ENCODE assay signal across 26 cellular contexts in the genomic region with DNA sequence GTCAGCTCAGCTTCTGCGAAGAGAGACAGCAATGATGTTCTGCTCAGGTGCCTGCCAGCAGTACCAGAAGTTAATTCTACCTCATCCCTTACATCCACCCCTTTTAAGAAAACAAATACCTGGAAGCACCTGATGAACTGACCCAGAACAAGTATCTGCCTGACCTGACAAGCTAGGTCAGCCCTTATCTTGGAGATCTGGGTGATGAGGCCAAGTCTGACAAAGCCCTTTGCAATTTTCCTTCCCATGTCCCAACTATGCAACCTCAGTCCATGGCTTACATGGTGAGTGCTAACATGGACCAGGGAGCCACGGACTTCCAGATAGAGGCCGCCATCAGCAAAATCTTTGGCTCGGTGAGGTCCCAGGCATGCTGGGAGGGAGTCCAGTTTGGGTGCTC. TPM values are rescaled to one million over a fixed set of nuclear protein-coding genes. Genes with fewer than 3 reads are reported as not detected.
DNase-seq lines count a peak whose midpoint lies in the region; FAIRE-seq and TF ChIP-seq lines count a peak whose summit lies in the region.
"Had no signal": no experiment of that assay in that cellular context is flagged by ENCODE, and none has a peak within 500 bp of the region (broad histone marks: within the 10 kb centered on the region; RNA-seq: fewer than 3 reads in every experiment).

No MANE protein-coding gene starts in this region.

- H3K4me1 Mint-ChIP-seq in astrocyte (ENCODE audit: low read depth, unreplicated experiment) (peaks cover 27% of the 10 kb centered on the region), neural progenitor cell (peaks cover 30% of the 10 kb centered on the region), H9 (peaks cover 26 to 30% of the 10 kb centered on the region in 2 experiments)

- H3K36me3 Mint-ChIP-seq in astrocyte (ENCODE audit: low read depth, unreplicated experiment) (peaks cover 28% of the 10 kb centered on the region), neural progenitor cell (peaks cover 25% of the 10 kb centered on the region), H9 (ENCODE audit: insufficient read depth in 1 of 3, low read depth in 3 of 3) (peaks cover 25 to 72% (median 62%) of the 10 kb centered on the region in 3 experiments; a peak in 6 of 7 replicates)

- H3K4me2 ChIP-seq in astrocyte (ENCODE audit: low read length) (no peak overlapping the region), neural progenitor cell (no peak overlapping the region), H9 (ENCODE audit: insufficient read depth, insufficient read length, low read length) (no peak overlapping the region)

- H3K27ac ChIP-seq in 22Rv1: peak overlapping the region; percentile 98
- H3K27ac ChIP-seq in astrocyte (ENCODE audit: low read depth, low read length): no peak overlapping the region
- no peak overlapping the region for H3K27ac ChIP-seq in neural progenitor cell
- no peak overlapping the region for H3K27ac ChIP-seq in H9 (ENCODE audit: insufficient read length, low read depth, low read length)
- H3K27ac ChIP-seq: brain microvascular endothelial cell had no signal

- no peak overlapping the region for H2BK5ac ChIP-seq in H9 (ENCODE audit: insufficient read length, low read length)

- H3K27ac Mint-ChIP-seq in astrocyte (ENCODE audit: unreplicated experiment): no peak overlapping the region
- H3K27ac Mint-ChIP-seq in neural progenitor cell: peak overlapping the region; percentile 72
- no peak overlapping the region for H3K27ac Mint-ChIP-seq in H9
- H3K27ac Mint-ChIP-seq: activated naive CD8-positive, alpha-beta T cell treated with anti-CD3 and anti-CD28 coated beads, Interleukin-2, amount 50 U/mL, for 24 hours; T-helper 1 cell treated with Interleukin-12 subunit alpha and Interleukin-12 subunit beta and Interleukin-4 antibody, amounts not matched to agents 30 μg/mL and 1 μg/mL, for 36 hours had no signal

- H2BK20ac ChIP-seq in H9 (ENCODE audit: low read depth, low read length, poor library complexity, severe bottlenecking): no peak overlapping the region

- H3K23me2 ChIP-seq in H9 (ENCODE audit: insufficient read length, low read depth, low read length, poor library complexity, severe bottlenecking): peaks cover 5% of the 10 kb centered on the region

- no peak overlapping the region for H2BK12ac ChIP-seq in H9 (ENCODE audit: insufficient read length, low read depth, low read length)

- H2BK15ac ChIP-seq in H9 (ENCODE audit: low read depth, low read length): no peak overlapping the region

- no peak overlapping the region for H3K23ac ChIP-seq in H9 (ENCODE audit: insufficient read length, low read depth, low read length)

- H3K4me3 ChIP-seq in astrocyte (ENCODE audit: insufficient read depth, low read depth, low read length) (no peak overlapping the region), neural progenitor cell (no peak overlapping the region)
- H3K4me3 ChIP-seq: gastroesophageal sphincter, lung, mucosa of descending colon, pancreas, SK-N-MC had no signal

- WGBS in H9 (ENCODE audit: extremely low coverage, insufficient read length, low lambda C conversion rate): no CpG with 5 or more reads among the region's 4 CpGs

- H3K9me3 Mint-ChIP-seq in astrocyte (ENCODE audit: unreplicated experiment) (no peaks in the 10 kb centered on the region), neural progenitor cell (no peaks in the 10 kb centered on the region), H9 (no peaks in the 10 kb centered on the region; a peak in 1 of 5 replicates)
- H3K9me3 Mint-ChIP-seq: activated naive CD8-positive, alpha-beta T cell treated with anti-CD3 and anti-CD28 coated beads, Interleukin-2, amount 50 U/mL, for 24 hours; T-helper 1 cell treated with Interleukin-12 subunit alpha and Interleukin-12 subunit beta and Interleukin-4 antibody, amounts not matched to agents 30 μg/mL and 1 μg/mL, for 36 hours had no signal

- H3K79me2 ChIP-seq in astrocyte (ENCODE audit: insufficient read depth, low read length): peaks cover 36% of the 10 kb centered on the region
- H3K79me2 ChIP-seq in neural progenitor cell (ENCODE audit: low read depth): no peaks in the 10 kb centered on the region
- H3K79me2 ChIP-seq in H9 (ENCODE audit: insufficient read depth, low read length): no peaks in the 10 kb centered on the region

- H3T11ph ChIP-seq in H9 (ENCODE audit: low read length): no peak overlapping the region

- peaks cover 64% of the 10 kb centered on the region for H4K20me1 ChIP-seq in astrocyte (ENCODE audit: insufficient read depth, low read length)
- peaks cover 56% of the 10 kb centered on the region for H4K20me1 ChIP-seq in neural progenitor cell (ENCODE audit: low read depth)
- H4K20me1 ChIP-seq in H9 (ENCODE audit: control insufficient read depth, insufficient read depth, insufficient read length): no peaks in the 10 kb centered on the region

- DNase-seq in GM12891 (ENCODE audit: insufficient read length, low spot score) (no peak), astrocyte (ENCODE audit: low read depth) (no peak), neural progenitor cell (ENCODE audit: low spot score) (no peak), NCI-H2196 treated with DMSO at 0.1 percent for 48 hours (lab: John Stamatoyannopoulos, UW; ENCODE audit: unreplicated experiment) (no peak), HuH-7 (ENCODE audit: low spot score) (no peak), H9 (no peak), NCI-H2107 (lab: John Stamatoyannopoulos, UW) (no peak)
- DNase-seq: activated CD4-positive, CD25-positive, alpha-beta regulatory T cell; activated gamma-delta T cell treated with Interleukin-2 at 50 U/mL for 16 hours; activated naive CD8-positive, alpha-beta T cell treated with anti-CD3 and anti-CD28 coated beads, Interleukin-2, amount 50 U/mL, for 24 hours; activated T-cell treated with anti-CD3 and anti-CD28 coated beads, Interleukin-2, amount 50 U/mL, for 48 hours; brain microvascular endothelial cell; HCEC 1CT; hippocampal formation; NCI-H1048; stimulated activated CD8-positive, alpha-beta memory T cell treated with anti-CD3 and anti-CD28 coated beads, Interleukin-4, amount 100 ng/mL, for 48 hours; stomach had no signal

- H4K91ac ChIP-seq in H9 (ENCODE audit: insufficient read length, low read depth, low read length): no peak overlapping the region

- H3K9ac ChIP-seq in astrocyte (ENCODE audit: low read length) (peak overlapping the region; percentile 16), neural progenitor cell (no peak overlapping the region), H9 (ENCODE audit: extremely low read depth, insufficient read length, low read length) (no peak overlapping the region)

- no peak overlapping the region for H3K14ac ChIP-seq in H9 (ENCODE audit: insufficient read depth, low read length)

- no peak overlapping the region for H2BK120ac ChIP-seq in H9 (ENCODE audit: low read depth, low read length, poor library complexity, severe bottlenecking)

- H3K27me3 Mint-ChIP-seq in astrocyte (ENCODE audit: low read depth, unreplicated experiment) (no peaks in the 10 kb centered on the region), neural progenitor cell (ENCODE audit: insufficient read depth, low read depth) (peaks cover 14% of the 10 kb centered on the region), H9 (ENCODE audit: low read depth) (peaks cover 1% of the 10 kb centered on the region; the same call in 1 of the 2 replicates)
- H3K27me3 Mint-ChIP-seq: activated naive CD8-positive, alpha-beta T cell treated with anti-CD3 and anti-CD28 coated beads, Interleukin-2, amount 50 U/mL, for 24 hours; B cell had no signal

- peaks cover 16% of the 10 kb centered on the region for H3K36me3 ChIP-seq in astrocyte (ENCODE audit: insufficient read depth, low read length)
- H3K36me3 ChIP-seq in neural progenitor cell: no peaks in the 10 kb centered on the region

- no peak overlapping the region for H2AFZ ChIP-seq in astrocyte (ENCODE audit: low read depth, low read length)
- no peak overlapping the region for H2AFZ ChIP-seq in neural progenitor cell (replicated peaks)
- H2AFZ ChIP-seq in H9 (ENCODE audit: low read length): no peak overlapping the region

- no peak overlapping the region for H2AK5ac ChIP-seq in H9 (ENCODE audit: insufficient read length, low read length)

- H3K79me1 ChIP-seq in H9 (ENCODE audit: insufficient read depth, low read depth, low read length, poor library complexity, severe bottlenecking): no peaks in the 10 kb centered on the region

- H4K5ac ChIP-seq in H9 (ENCODE audit: insufficient read length, low read depth, low read length): no peak overlapping the region

- TF ChIP-seq CTCF in 22Rv1 (IDR thresholded peaks at IDR 0.05) (no peak), astrocyte (IDR thresholded peaks at IDR 0.05; ENCODE audit: insufficient read depth, low read depth, low read length) (no peak), neural progenitor cell (IDR thresholded peaks at IDR 0.05) (no peak), H9 (conservative IDR thresholded peaks at IDR 0.05) (no peak)

- H3K9me3 ChIP-seq in astrocyte (ENCODE audit: insufficient read depth, low read depth, low read length) (no peaks in the 10 kb centered on the region), neural progenitor cell (ENCODE audit: low read depth) (no peaks in the 10 kb centered on the region), H9 (ENCODE audit: control insufficient read depth, low read depth, low read length) (no peaks in the 10 kb centered on the region)
- H3K9me3 ChIP-seq: gastroesophageal sphincter, mucosa of descending colon, pancreas, stomach had no signal

- peak overlapping the region; percentile 47 for H3K4me3 Mint-ChIP-seq in astrocyte (ENCODE audit: unreplicated experiment)
- H3K4me3 Mint-ChIP-seq in neural progenitor cell: peak overlapping the region; percentile 36
- H3K4me3 Mint-ChIP-seq in H9: peak overlapping the region in 1 of 2 experiments; percentile 47; a peak in 1 of 5 replicates
- H3K4me3 Mint-ChIP-seq: activated naive CD8-positive, alpha-beta T cell treated with anti-CD3 and anti-CD28 coated beads, Interleukin-2, amount 50 U/mL, for 24 hours; B cell; T-helper 1 cell treated with Interleukin-12 subunit alpha and Interleukin-12 subunit beta and Interleukin-4 antibody, amounts not matched to agents 30 μg/mL and 1 μg/mL, for 36 hours had no signal

- H3K56ac ChIP-seq in H9 (ENCODE audit: insufficient read length, low read depth, low read length): no peak overlapping the region

- H3K18ac ChIP-seq in H9 (ENCODE audit: insufficient read length, low read depth, low read length): no peak overlapping the region

- no peak for FAIRE-seq in GM12891 (lab: Jason Lieb, UNC)
- no peak for FAIRE-seq in astrocyte (lab: Jason Lieb, UNC)
- FAIRE-seq: GM12892, pancreas had no signal

- H3K4ac ChIP-seq in H9 (ENCODE audit: low read depth, low read length): no peak overlapping the region

- peaks cover 46% of the 10 kb centered on the region for H3F3A ChIP-seq in neural progenitor cell (ENCODE audit: low read depth)

- H4K8ac ChIP-seq in H9 (replicated peaks; ENCODE audit: insufficient read length, low read depth, low read length): no peak overlapping the region

- H3K4me1 ChIP-seq in astrocyte (ENCODE audit: insufficient read depth, low read length) (peaks cover 17% of the 10 kb centered on the region), neural progenitor cell (peaks cover 18% of the 10 kb centered on the region), H9 (ENCODE audit: insufficient read depth, low read length) (no peaks in the 10 kb centered on the region)

- H3K27me3 ChIP-seq in astrocyte (ENCODE audit: insufficient read depth, low read length): no peaks in the 10 kb centered on the region
- no peaks in the 10 kb centered on the region for H3K27me3 ChIP-seq in neural progenitor cell
- H3K27me3 ChIP-seq in H9 (ENCODE audit: insufficient read depth, low read length): no peaks in the 10 kb centered on the region
- H3K27me3 ChIP-seq: brain microvascular endothelial cell, gastroesophageal sphincter, pancreas, stomach had no signal

- TF ChIP-seq POLR2A in GM12891 (IDR thresholded peaks at IDR 0.05; ENCODE audit: low read depth, low read length): peak; percentile 42; the same call in 1 of the 2 replicates

RNA-seq across cellular contexts. Expression of gene ACADVL, which starts 3.6 kb away (rescaled TPM):
- polyA plus RNA-seq in GM12891 (2012; ENCODE audit: low read depth, missing spikeins): 318 TPM
- total RNA-seq in astrocyte: 354 and 399 TPM in 2 replicates
- total RNA-seq in neural progenitor cell (ENCODE audit: low replicate concordance): 86.7 and 194 TPM in 2 replicates
- total RNA-seq in H9 (2021): 272 and 283 TPM in 2 replicates

RNA-seq across cellular contexts. Expression of gene DLG4, which starts 3.7 kb away (rescaled TPM):
- 8.3 TPM for polyA plus RNA-seq in GM12891 (2012; ENCODE audit: low read depth, missing spikeins)
- total RNA-seq in astrocyte (45.6 and 48.0 TPM in 2 replicates), neural progenitor cell (ENCODE audit: low replicate concordance) (23.5 and 50.5 TPM in 2 replicates), H9 (2021) (38.2 and 38.3 TPM in 2 replicates)

RNA-seq across cellular contexts. Expression of gene DVL2, which starts 10.9 kb away (rescaled TPM):
- 24.0 TPM for polyA plus RNA-seq in GM12891 (2012; ENCODE audit: low read depth, missing spikeins)
- total RNA-seq in astrocyte: 30.2 and 34.4 TPM in 2 replicates
- total RNA-seq in neural progenitor cell (ENCODE audit: low replicate concordance): 43.9 and 113 TPM in 2 replicates
- total RNA-seq in H9 (2021): 82.9 and 84.1 TPM in 2 replicates

RNA-seq across cellular contexts. Expression of gene PHF23, which starts 15.9 kb away (rescaled TPM):
- polyA plus RNA-seq in GM12891 (2012; ENCODE audit: low read depth, missing spikeins): 23.0 TPM
- 78.0 and 89.5 TPM in 2 replicates for total RNA-seq in astrocyte
- 31.6 and 59.1 TPM in 2 replicates for total RNA-seq in neural progenitor cell (ENCODE audit: low replicate concordance)
- total RNA-seq in H9 (2021): 105 and 110 TPM in 2 replicates

RNA-seq across cellular contexts. Expression of gene GABARAP, which starts 18.9 kb away (rescaled TPM):
- 366 TPM for polyA plus RNA-seq in GM12891 (2012; ENCODE audit: low read depth, missing spikeins)
- total RNA-seq in astrocyte (434 and 454 TPM in 2 replicates), neural progenitor cell (ENCODE audit: low replicate concordance) (225 and 276 TPM in 2 replicates), H9 (2021) (261 and 266 TPM in 2 replicates)
